13 cellular contexts compared by ENCODE assay signal in genomic region chr12:6272300-6273208, GRCh38. TPM values are rescaled to one million over a fixed set of nuclear protein-coding genes. Genes with fewer than 3 reads are reported as not detected.
DNase-seq lines count a peak whose midpoint lies in the region; ATAC-seq and TF ChIP-seq lines count a peak whose summit lies in the region.
"Had no signal": no experiment of that assay in that cellular context is flagged by ENCODE, and none has a peak within 500 bp of the region (broad histone marks: within the 10 kb centered on the region; RNA-seq: fewer than 3 reads in every experiment).

No MANE protein-coding gene starts in this region.

- H3K4me3 ChIP-seq in PC-3 (ENCODE audit: low read length) (0 out of 2 replicates have a peak overlapping the region, but pooled peaks have one; percentile 0), kidney epithelial cell (ENCODE audit: low read depth, low read length) (no peak overlapping the region)
- H3K4me3 ChIP-seq: adrenal gland had no signal

- H3K9me3 ChIP-seq in PC-3 (ENCODE audit: low read length): no peaks in the 10 kb centered on the region
- H3K9me3 ChIP-seq: adrenal gland had no signal

- peak overlapping the region; percentile 67 for H3K9ac ChIP-seq in PC-3 (ENCODE audit: low read length)

- POLR2A ChIA-PET in PC-3 (lab: Charles Lee; ENCODE audit: unreplicated experiment): interaction anchor here (0.6 to 0.7 kb wide), 2 partner anchors 37 to 183 kb away, joined by 5 to 13 read pairs; no protein-coding TSS in a partner anchor

- no peaks in the 10 kb centered on the region for H3K36me3 ChIP-seq in PC-3 (ENCODE audit: low read depth, low read length)
- H3K36me3 ChIP-seq in kidney epithelial cell (ENCODE audit: control insufficient read depth, insufficient read depth, low read length): no peaks in the 10 kb centered on the region
- H3K36me3 ChIP-seq: adrenal gland had no signal

- H3K4me3 Mint-ChIP-seq in activated T-cell treated with anti-CD3 and anti-CD28 coated beads, Interleukin-2, amount 50 U/mL, for 72 hours: no peak overlapping the region
- H3K4me3 Mint-ChIP-seq: natural killer cell treated with Interleukin-12 subunit alpha and Interleukin-12 subunit beta and Interleukin-15 and Interleukin-18, amount 100 ng/mL, for 72 hours had no signal

- TF ChIP-seq CTCF in PC-3 (conservative IDR thresholded peaks at IDR 0.05; ENCODE audit: low read depth, low read length) (no peak), kidney epithelial cell (IDR thresholded peaks at IDR 0.05; ENCODE audit: insufficient read depth, low read length, poor library complexity, severe bottlenecking) (no peak)

- H2AFZ ChIP-seq in PC-3 (ENCODE audit: low read length): no peak overlapping the region

- H3K27me3 Mint-ChIP-seq in activated T-cell treated with anti-CD3 and anti-CD28 coated beads, Interleukin-2, amount 50 U/mL, for 72 hours (ENCODE audit: low read depth): peaks cover 28% of the 10 kb centered on the region

- BruUV-seq in PC-3 (replicated peaks; lab: Mats Ljungman, UMichigan): no TSS peak

- no peak overlapping the region for H3K27ac Mint-ChIP-seq in activated T-cell treated with anti-CD3 and anti-CD28 coated beads, Interleukin-2, amount 50 U/mL, for 72 hours
- H3K27ac Mint-ChIP-seq: natural killer cell treated with Interleukin-12 subunit alpha and Interleukin-12 subunit beta and Interleukin-15 and Interleukin-18, amount 100 ng/mL, for 72 hours had no signal

- no peaks in the 10 kb centered on the region for H3K79me2 ChIP-seq in PC-3 (ENCODE audit: low read length)

- H4K20me1 ChIP-seq in PC-3 (ENCODE audit: low read length): no peaks in the 10 kb centered on the region

- DNase-seq in activated T-cell treated with anti-CD3 and anti-CD28 coated beads, Interleukin-2, amount 50 U/mL, for 72 hours: no peak
- no peak for DNase-seq in activated T-cell treated with anti-CD3 and anti-CD28 coated beads, Interleukin-2, amount 50 U/mL, for 1 hour
- DNase-seq in PC-3 (peak; percentile 87), kidney epithelial cell (ENCODE audit: low read depth) (peak; percentile 78), ureter (ENCODE audit: low spot score) (peak; percentile 66), cerebellar cortex (ENCODE audit: low spot score) (no peak), cerebellar nuclear complex (lab: John Stamatoyannopoulos, UW) (no peak), NCI-H1105 treated with DMSO at 0.1 percent for 48 hours (lab: John Stamatoyannopoulos, UW) (no peak)
- DNase-seq: adrenal gland, NCI-H1930 had no signal

- H3F3A ChIP-seq in PC-3 (ENCODE audit: low read length, unreplicated experiment): no peaks in the 10 kb centered on the region

- H3K4me1 ChIP-seq in PC-3 (ENCODE audit: insufficient read depth, low read length): peaks cover 39% of the 10 kb centered on the region

- ATAC-seq in activated T-cell treated with anti-CD3 and anti-CD28 coated beads, Interleukin-2, amount 50 U/mL, for 72 hours (replicated peaks in 1 of 2): peak; percentile 48 to 53
- ATAC-seq in PC-3: peak; percentile 78
- ATAC-seq: natural killer cell treated with Interleukin-12 subunit alpha and Interleukin-12 subunit beta and Interleukin-15 and Interleukin-18, amount 100 ng/mL, for 72 hours had no signal

- H3K4me1 Mint-ChIP-seq in activated T-cell treated with anti-CD3 and anti-CD28 coated beads, Interleukin-2, amount 50 U/mL, for 72 hours (ENCODE audit: low read depth): peaks cover 15% of the 10 kb centered on the region

- H3K36me3 Mint-ChIP-seq in activated T-cell treated with anti-CD3 and anti-CD28 coated beads, Interleukin-2, amount 50 U/mL, for 72 hours (ENCODE audit: insufficient read depth in 2 of 2): no peaks in the 10 kb centered on the region
- H3K36me3 Mint-ChIP-seq: natural killer cell treated with Interleukin-12 subunit alpha and Interleukin-12 subunit beta and Interleukin-15 and Interleukin-18, amount 100 ng/mL, for 72 hours had no signal

- H3K9me3 Mint-ChIP-seq in activated T-cell treated with anti-CD3 and anti-CD28 coated beads, Interleukin-2, amount 50 U/mL, for 72 hours: no peaks in the 10 kb centered on the region
- H3K9me3 Mint-ChIP-seq: natural killer cell treated with Interleukin-12 subunit alpha and Interleukin-12 subunit beta and Interleukin-15 and Interleukin-18, amount 100 ng/mL, for 72 hours had no signal

- H3K27ac ChIP-seq in PC-3 (ENCODE audit: low read length): peak overlapping the region; percentile 91
- H3K27ac ChIP-seq: C4-2B had no signal

- intact Hi-C loops in PC-3 (cut with micrococcal nuclease): no loop called here

- H3K9me2 ChIP-seq in PC-3 (replicated peaks; ENCODE audit: low read length): no peaks in the 10 kb centered on the region

- CTCF ChIA-PET in PC-3 (lab: Charles Lee): interaction anchor here (1.8 kb wide), 1 partner anchor 77 kb away, joined by 5 read pairs; no protein-coding TSS in a partner anchor

- H3K27me3 ChIP-seq in PC-3 (ENCODE audit: low read length): no peaks in the 10 kb centered on the region
- H3K27me3 ChIP-seq in kidney epithelial cell (ENCODE audit: control insufficient read depth, insufficient read depth, low read length): no peaks in the 10 kb centered on the region
- H3K27me3 ChIP-seq: adrenal gland had no signal

- peak overlapping the region; percentile 63 for H3K4me2 ChIP-seq in PC-3 (ENCODE audit: low read length)

RNA-seq across cellular contexts. Expression of gene PLEKHG6, which starts 37.9 kb away (rescaled TPM):
- total RNA-seq in activated T-cell treated with anti-CD3 and anti-CD28 coated beads, Interleukin-2, amount 50 U/mL, for 72 hours: not detected
- 18.0 and 18.4 TPM in 2 replicates for total RNA-seq in PC-3 (2014; rRNA removed)
- 2.3 and 3.3 TPM in 2 replicates for total RNA-seq in kidney epithelial cell
- 59.7 TPM for total RNA-seq in ureter
- total RNA-seq: natural killer cell treated with Interleukin-12 subunit alpha and Interleukin-12 subunit beta and Interleukin-15 and Interleukin-18, amount 100 ng/mL, for 72 hours; T-helper 2 cell treated with Interferon-gamma antibody and Interleukin-4, amounts not matched to agents 100 ng/mL and 5 ng/mL, for 36 hours had no signal

Comparison
In these comparisons a context has a peak if more than half of its experiments do, and no peak if none do; other contexts are left out.
1. DNase-seq: peak in PC-3 (single experiment), kidney epithelial cell (single experiment) and ureter (single experiment); none in activated T-cell treated with anti-CD3 and anti-CD28 coated beads, Interleukin-2, amount 50 U/mL, for 72 hours (0 of 2), activated T-cell treated with anti-CD3 and anti-CD28 coated beads, Interleukin-2, amount 50 U/mL, for 1 hour (single experiment), cerebellar cortex (single experiment), cerebellar nuclear complex (0 of 2) and NCI-H1105 treated with DMSO at 0.1 percent for 48 hours (single experiment).